Comparison of ENCODE assay signal across 11 cellular contexts in the genomic region with DNA sequence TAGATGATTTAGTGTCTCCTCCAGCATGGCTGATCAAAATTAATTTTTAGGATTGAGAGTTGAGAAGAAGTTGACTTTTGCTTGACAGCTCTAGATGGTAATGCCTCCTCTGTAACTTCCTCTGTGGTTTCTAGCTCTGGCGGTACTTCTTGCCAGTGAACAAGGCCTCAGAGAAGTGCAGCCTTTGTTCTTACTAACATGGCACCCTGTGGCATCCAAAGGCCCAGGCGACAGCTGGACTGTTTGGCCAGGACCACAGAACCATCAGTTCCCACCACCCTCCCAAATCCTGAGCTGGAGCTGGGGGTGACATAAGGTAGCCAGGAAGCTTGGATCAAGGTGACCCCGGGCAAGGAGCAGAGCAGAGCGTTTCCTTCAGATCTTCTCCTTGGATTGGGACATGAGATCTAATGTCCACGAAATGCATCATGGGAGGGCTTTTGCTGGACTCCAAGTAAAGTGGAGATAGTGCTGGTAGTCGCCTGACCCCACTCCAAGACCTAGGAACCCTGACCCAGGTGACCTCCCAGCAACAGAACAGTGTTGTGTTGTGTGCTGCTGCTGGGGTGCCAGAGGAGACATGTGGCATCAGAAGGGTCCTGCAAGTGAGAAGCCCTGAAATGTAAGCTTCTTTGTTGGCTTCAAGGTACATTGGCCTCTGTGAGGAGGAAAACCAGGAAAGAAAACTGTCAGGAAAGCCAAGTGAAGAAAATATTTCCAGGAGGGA. TPM values are rescaled to one million over a fixed set of nuclear protein-coding genes. Genes with fewer than 3 reads are reported as not detected.
DNase-seq lines count a peak whose midpoint lies in the region; ATAC-seq and TF ChIP-seq lines count a peak whose summit lies in the region.
"Had no signal": no experiment of that assay in that cellular context is flagged by ENCODE, and none has a peak within 500 bp of the region (broad histone marks: within the 10 kb centered on the region; RNA-seq: fewer than 3 reads in every experiment).

No MANE protein-coding gene starts in this region.

- H4K20me1 ChIP-seq in HCT116 (ENCODE audit: insufficient read depth) (no peaks in the 10 kb centered on the region; the same call in 1 of the 2 replicates), neural progenitor cell (ENCODE audit: low read depth) (no peaks in the 10 kb centered on the region)

- H3K27ac Mint-ChIP-seq in memory B cell (peak overlapping the region; percentile 91), neural progenitor cell (no peak overlapping the region)
- H3K27ac Mint-ChIP-seq: nephron had no signal

- TF ChIP-seq CTCF in GM12865 (IDR thresholded peaks at IDR 0.05; ENCODE audit: insufficient read depth, low read depth, low read length, missing control alignments) (no peak), HCT116 (IDR thresholded peaks at IDR 0.05 in 2 of 3, conservative IDR thresholded peaks at IDR 0.05 in 1 of 3; ENCODE audit: borderline replicate concordance in 1 of 3, insufficient read depth in 1 of 3, low read depth in 2 of 3, low read length in 2 of 3) (no peak), foreskin keratinocyte (conservative IDR thresholded peaks at IDR 0.05) (no peak), neural progenitor cell (IDR thresholded peaks at IDR 0.05) (no peak)

- H3K36me3 Mint-ChIP-seq in memory B cell (peaks cover 14% of the 10 kb centered on the region), neural progenitor cell (no peaks in the 10 kb centered on the region)

- H3K4me3 ChIP-seq in GM12865 (ENCODE audit: low read depth, low read length) = no peak overlapping the region
- no peak overlapping the region for H3K4me3 ChIP-seq in HCT116 (replicated peaks in 1 of 2; ENCODE audit: low read depth in 1 of 2, low read length in 2 of 2)
- H3K4me3 ChIP-seq in neural progenitor cell = no peak overlapping the region
- H3K4me3 ChIP-seq: thoracic aorta had no signal

- no peak overlapping the region for H3K27ac ChIP-seq in HCT116 (ENCODE audit: low read depth, low read length)
- H3K27ac ChIP-seq in foreskin keratinocyte = no peak overlapping the region
- H3K27ac ChIP-seq in neural progenitor cell = no peak overlapping the region

- H3K79me2 ChIP-seq in HCT116 (ENCODE audit: insufficient read depth, low read length) = no peaks in the 10 kb centered on the region
- no peaks in the 10 kb centered on the region for H3K79me2 ChIP-seq in neural progenitor cell (ENCODE audit: low read depth)

- H2AFZ ChIP-seq in HCT116 (ENCODE audit: low read depth, low read length, poor library complexity, severe bottlenecking) = peak overlapping the region; percentile 40
- H2AFZ ChIP-seq in neural progenitor cell (replicated peaks) = no peak overlapping the region

- H3K27me3 Mint-ChIP-seq in memory B cell (no peaks in the 10 kb centered on the region), neural progenitor cell (ENCODE audit: insufficient read depth, low read depth) (no peaks in the 10 kb centered on the region)

- H3K9me3 Mint-ChIP-seq in memory B cell = no peaks in the 10 kb centered on the region
- H3K9me3 Mint-ChIP-seq in neural progenitor cell = no peaks in the 10 kb centered on the region
- H3K9me3 Mint-ChIP-seq: nephron had no signal

- no peaks in the 10 kb centered on the region for H3K36me3 ChIP-seq in HCT116 (ENCODE audit: control insufficient read depth in 1 of 2, insufficient read depth in 2 of 2, low read length in 2 of 2)
- no peaks in the 10 kb centered on the region for H3K36me3 ChIP-seq in neural progenitor cell
- H3K36me3 ChIP-seq: thoracic aorta had no signal

- ATAC-seq in HCT116 (no peak), memory B cell (ENCODE audit: low read depth) (peak; percentile 46), foreskin keratinocyte (no peak), HG03442 (IDR thresholded peaks at IDR 0.05; ENCODE audit: unreplicated experiment) (no peak)

- H3K27me3 ChIP-seq in HCT116 (ENCODE audit: insufficient read depth, low read length) (no peaks in the 10 kb centered on the region), foreskin keratinocyte (no peaks in the 10 kb centered on the region), neural progenitor cell (no peaks in the 10 kb centered on the region)

- H3K9me2 ChIP-seq in HCT116 (ENCODE audit: insufficient read depth) = no peaks in the 10 kb centered on the region

- H3K4me1 Mint-ChIP-seq in memory B cell (peaks cover 48% of the 10 kb centered on the region), neural progenitor cell (no peaks in the 10 kb centered on the region)
- H3K4me1 Mint-ChIP-seq: nephron had no signal

- TF ChIP-seq POLR2A in HCT116 (IDR thresholded peaks at IDR 0.05; ENCODE audit: borderline replicate concordance, extremely low read depth, insufficient read depth, insufficient read length) = no peak

- H3K4me1 ChIP-seq in HCT116 (ENCODE audit: control insufficient read depth in 1 of 2, insufficient read depth in 2 of 2, low read length in 2 of 2) = no peaks in the 10 kb centered on the region
- no peaks in the 10 kb centered on the region for H3K4me1 ChIP-seq in foreskin keratinocyte
- H3K4me1 ChIP-seq in neural progenitor cell = no peaks in the 10 kb centered on the region

- H3K9ac ChIP-seq in HCT116 (ENCODE audit: low read length) = no peak overlapping the region
- no peak overlapping the region for H3K9ac ChIP-seq in neural progenitor cell

- CTCF ChIA-PET in HCT116 (lab: Charles Lee) = no interaction called here

- TF ChIP-seq RAD21 in HCT116 (IDR thresholded peaks at IDR 0.05; ENCODE audit: low read depth) = no peak

- BruUV-seq in HCT116 (replicated peaks; lab: Mats Ljungman, UMichigan) = no TSS peak

- no peaks in the 10 kb centered on the region for H3F3A ChIP-seq in neural progenitor cell (ENCODE audit: low read depth)

- peak overlapping the region; percentile 62 for H3K4me3 Mint-ChIP-seq in memory B cell
- H3K4me3 Mint-ChIP-seq in neural progenitor cell = no peak overlapping the region
- H3K4me3 Mint-ChIP-seq: nephron had no signal

- POLR2A ChIA-PET in HCT116 (lab: Charles Lee) = no interaction called here

- RAD21 ChIA-PET in HCT116 (lab: Charles Lee; ENCODE audit: low non-redundant PET in 1 of 2, low total read pairs in 2 of 2, uncharacterized antibody in 2 of 2, unreplicated experiment in 2 of 2) = no interaction called here

- DNase-seq in GM12865 (ENCODE audit: low read depth) = peak; percentile 66
- no peak for DNase-seq in HCT116 (ENCODE audit: low read depth, low spot score)
- DNase-seq in OCI-M1 (lab: John Stamatoyannopoulos, UW) = peak; percentile 32
- DNase-seq in memory B cell (ENCODE audit: low spot score in 2 of 2) = peak in 1 of 2 donors; percentile 21
- DNase-seq in D341Med (ENCODE audit: low spot score) = no peak
- DNase-seq in foreskin keratinocyte = no peak
- no peak for DNase-seq in neural progenitor cell (ENCODE audit: low spot score)
- DNase-seq: NCI-H82 had no signal

- intact Hi-C loops in HCT116 (cut with micrococcal nuclease) = no loop called here

- H3K4me2 ChIP-seq in HCT116 (ENCODE audit: low read length) = no peak overlapping the region
- no peak overlapping the region for H3K4me2 ChIP-seq in neural progenitor cell

- H3K9me3 ChIP-seq in HCT116 (ENCODE audit: control insufficient read depth in 1 of 2, insufficient read depth in 1 of 2, low read depth in 1 of 2, low read length in 2 of 2) (no peaks in the 10 kb centered on the region), neural progenitor cell (ENCODE audit: low read depth) (no peaks in the 10 kb centered on the region)
- H3K9me3 ChIP-seq: thoracic aorta had no signal

TF ChIP-seq in HCT116, 20 proteins besides CTCF, POLR2A, EP300 and RAD21 (continues in another document):
- no peak for TF ChIP-seq TCF7L2 (IDR thresholded peaks at IDR 0.05; ENCODE audit: borderline replicate concordance, extremely low read depth, insufficient read depth, insufficient read length)
- no peak for TF ChIP-seq SIN3A (IDR thresholded peaks at IDR 0.05; ENCODE audit: low read depth)
- TF ChIP-seq CBX3 (IDR thresholded peaks at IDR 0.05; ENCODE audit: low read depth) = no peak
- TF ChIP-seq ELF1 (IDR thresholded peaks at IDR 0.05; ENCODE audit: borderline replicate concordance, low read depth) = no peak
- no peak for TF ChIP-seq FOSL1 (IDR thresholded peaks at IDR 0.05; ENCODE audit: low read depth)
- no peak for TF ChIP-seq CEBPB (IDR thresholded peaks at IDR 0.05; ENCODE audit: low read depth)
- TF ChIP-seq, protein P1, sequence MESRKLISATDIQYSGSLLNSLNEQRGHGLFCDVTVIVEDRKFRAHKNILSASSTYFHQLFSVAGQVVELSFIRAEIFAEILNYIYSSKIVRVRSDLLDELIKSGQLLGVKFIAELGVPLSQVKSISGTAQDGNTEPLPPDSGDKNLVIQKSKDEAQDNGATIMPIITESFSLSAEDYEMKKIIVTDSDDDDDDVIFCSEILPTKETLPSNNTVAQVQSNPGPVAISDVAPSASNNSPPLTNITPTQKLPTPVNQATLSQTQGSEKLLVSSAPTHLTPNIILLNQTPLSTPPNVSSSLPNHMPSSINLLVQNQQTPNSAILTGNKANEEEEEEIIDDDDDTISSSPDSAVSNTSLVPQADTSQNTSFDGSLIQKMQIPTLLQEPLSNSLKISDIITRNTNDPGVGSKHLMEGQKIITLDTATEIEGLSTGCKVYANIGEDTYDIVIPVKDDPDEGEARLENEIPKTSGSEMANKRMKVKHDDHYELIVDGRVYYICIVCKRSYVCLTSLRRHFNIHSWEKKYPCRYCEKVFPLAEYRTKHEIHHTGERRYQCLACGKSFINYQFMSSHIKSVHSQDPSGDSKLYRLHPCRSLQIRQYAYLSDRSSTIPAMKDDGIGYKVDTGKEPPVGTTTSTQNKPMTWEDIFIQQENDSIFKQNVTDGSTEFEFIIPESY (IDR thresholded peaks at IDR 0.05; ENCODE audit: extremely low read depth, insufficient replicate concordance, low read length) = no peak
- TF ChIP-seq POLR2AphosphoS5 (IDR thresholded peaks at IDR 0.05; ENCODE audit: low read depth, low read length) = no peak
- no peak for TF ChIP-seq ATF3 (IDR thresholded peaks at IDR 0.05)

RNA-seq across cellular contexts. Expression of gene APBB1IP, which starts 41.8 kb away (rescaled TPM):
- 0.27 TPM for total RNA-seq in HCT116 (2021; ENCODE audit: unreplicated experiment)
- not detected in 2 replicates for polyA plus RNA-seq in HCT116 (2012)
- total RNA-seq in foreskin keratinocyte = not detected in 2 replicates
- not detected in 2 replicates for polyA plus RNA-seq in foreskin keratinocyte
- not detected in 2 replicates for total RNA-seq in neural progenitor cell (ENCODE audit: low replicate concordance)

Comparison
In these comparisons a context has a peak if more than half of its experiments do, and no peak if none do; other contexts are left out.
1. DNase-seq: peak in GM12865 (single experiment) and OCI-M1 (single experiment); none in HCT116 (single experiment), D341Med (single experiment), foreskin keratinocyte (0 of 2) and neural progenitor cell (single experiment).